ENCODE assay signal across 8 cellular contexts in the genomic region with DNA sequence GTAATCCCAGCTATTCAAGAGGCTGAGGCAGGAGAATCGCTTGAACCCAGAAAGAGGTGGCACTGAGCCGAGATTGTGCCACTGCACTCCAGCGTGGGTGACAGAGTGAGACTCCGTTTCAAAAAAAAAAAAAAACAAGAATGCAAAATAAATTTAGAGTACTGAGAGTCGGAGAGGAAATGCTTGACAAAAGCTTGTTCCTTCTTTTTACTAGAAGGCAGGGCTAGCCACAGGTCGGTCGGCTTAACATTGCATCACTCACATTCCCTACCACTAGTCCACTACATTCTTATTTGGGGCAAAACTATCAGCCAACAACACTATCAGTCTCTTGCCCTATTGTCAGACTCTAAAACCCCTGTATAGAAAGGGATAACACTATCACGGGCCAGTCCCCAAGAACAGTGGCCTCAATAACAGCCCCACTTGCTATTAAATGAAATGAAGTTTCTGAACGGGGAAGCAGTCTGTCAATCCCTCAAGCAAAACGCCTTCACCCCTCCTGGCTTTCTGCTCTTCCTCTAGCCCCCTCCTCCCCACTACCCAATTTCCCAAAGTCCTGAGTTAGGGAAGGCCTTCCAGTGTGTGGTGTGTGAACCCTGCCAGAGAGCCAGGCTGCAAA. TPM values are rescaled to one million over a fixed set of nuclear protein-coding genes. Genes with fewer than 3 reads are reported as not detected.
A peak's percentile ranks its signal among the peaks of the same experiment; 100 is the strongest.
DNase-seq lines count a peak whose midpoint lies in the region; ATAC-seq and TF ChIP-seq lines count a peak whose summit lies in the region.

No MANE protein-coding gene starts in this region.

- H3K27me3 ChIP-seq in CD4-positive, CD25-positive, alpha-beta regulatory T cell (ENCODE audit: control insufficient read depth, insufficient read depth, low read length) = no peaks in the 10 kb centered on the region
- H3K27me3 ChIP-seq in suprapubic skin = no peaks in the 10 kb centered on the region

- H3K27ac ChIP-seq in CD4-positive, CD25-positive, alpha-beta regulatory T cell (ENCODE audit: insufficient read depth, low read length, poor library complexity, severe bottlenecking) = peak overlapping the region; percentile 97
- H3K27ac ChIP-seq in suprapubic skin = peak overlapping the region; percentile 97

- H3K4me1 ChIP-seq in CD4-positive, CD25-positive, alpha-beta regulatory T cell (ENCODE audit: control insufficient read depth, insufficient read depth, low read length, poor library complexity, severe bottlenecking) = peaks cover 44% of the 10 kb centered on the region
- H3K4me1 ChIP-seq in suprapubic skin = peaks cover 42% of the 10 kb centered on the region

- no peak for TF ChIP-seq POLR2A in suprapubic skin (IDR thresholded peaks at IDR 0.05)

- peak overlapping the region; percentile 99 for H3K27ac Mint-ChIP-seq in CD4-positive, CD25-positive, alpha-beta regulatory T cell

- peaks cover 5% of the 10 kb centered on the region for H3K36me3 Mint-ChIP-seq in CD4-positive, CD25-positive, alpha-beta regulatory T cell

- TF ChIP-seq CTCF in astrocyte of the cerebellum (IDR thresholded peaks at IDR 0.05; ENCODE audit: low read depth, low read length, missing control alignments) (no peak), suprapubic skin (IDR thresholded peaks at IDR 0.05) (no peak)

- 4% methylated on average over 10 of the region's 10 CpGs for WGBS in suprapubic skin

- H3K27me3 Mint-ChIP-seq in CD4-positive, CD25-positive, alpha-beta regulatory T cell = peaks cover 4% of the 10 kb centered on the region

- H3K36me3 ChIP-seq in CD4-positive, CD25-positive, alpha-beta regulatory T cell (ENCODE audit: control insufficient read depth, insufficient read depth, low read length) = peaks cover 8% of the 10 kb centered on the region
- peaks cover 5% of the 10 kb centered on the region for H3K36me3 ChIP-seq in suprapubic skin

- DNase-seq in CD4-positive, CD25-positive, alpha-beta regulatory T cell = peak in 1 of 3 donors; percentile 26
- DNase-seq in LHCN-M2 (ENCODE audit: low read depth) (peak; percentile 45), astrocyte of the cerebellum (ENCODE audit: low read depth) (no peak), kidney glomerular epithelial cell (lab: John Stamatoyannopoulos, UW) (peak; percentile 25), suprapubic skin (ENCODE audit: low spot score in 2 of 2) (no peak), foreskin melanocyte (no peak)

- H3K4me1 Mint-ChIP-seq in CD4-positive, CD25-positive, alpha-beta regulatory T cell = peaks cover 17 to 68% (median 45%) of the 10 kb centered on the region in 4 donors

- no peaks in the 10 kb centered on the region for H3K9me3 Mint-ChIP-seq in CD4-positive, CD25-positive, alpha-beta regulatory T cell

- H3K4me3 ChIP-seq in CD4-positive, CD25-positive, alpha-beta regulatory T cell (ENCODE audit: low read depth, low read length) = peak overlapping the region; percentile 85
- H3K4me3 ChIP-seq in astrocyte of the cerebellum (ENCODE audit: low read depth, low read length) (peak overlapping the region; percentile 64), suprapubic skin (peak overlapping the region; percentile 85)

- H3K4me3 Mint-ChIP-seq in CD4-positive, CD25-positive, alpha-beta regulatory T cell = peak overlapping the region; percentile 91 to 99 (median 98)

- in situ Hi-C loops in astrocyte of the cerebellum (cut with HindIII; ENCODE audit: low sequenced_read_pairs) = loop anchor here (5.0 kb wide), 1 partner anchor 93 kb away; a partner anchor contains a TSS

- no peak for ATAC-seq in CD4-positive, CD25-positive, alpha-beta regulatory T cell (ENCODE audit: low read depth in 2 of 2)
- ATAC-seq in HG02798 (IDR thresholded peaks at IDR 0.05; ENCODE audit: poor library complexity, unreplicated experiment) = no peak
- ATAC-seq in HG03469 (IDR thresholded peaks at IDR 0.05; ENCODE audit: unreplicated experiment) = no peak

- no peak for TF ChIP-seq EP300 in suprapubic skin (IDR thresholded peaks at IDR 0.05)

- no peaks in the 10 kb centered on the region for H3K9me3 ChIP-seq in CD4-positive, CD25-positive, alpha-beta regulatory T cell (ENCODE audit: control insufficient read depth in 2 of 2, low read length in 2 of 2)
- H3K9me3 ChIP-seq in suprapubic skin = no peaks in the 10 kb centered on the region

RNA-seq across cellular contexts. Expression of a gene that starts 1.0 kb away (rescaled TPM):
- total RNA-seq in CD4-positive, CD25-positive, alpha-beta regulatory T cell = 33.7 TPM
- polyA plus RNA-seq in CD4-positive, CD25-positive, alpha-beta regulatory T cell = 10 to 100 TPM; 39.2 to 45.8 (median 45.1) TPM
- total RNA-seq in LHCN-M2 (2014; rRNA removed) (50.3 and 52.8 TPM in 2 replicates), suprapubic skin (10 to 100 TPM; 28.4 to 60.6 (median 35.8) TPM)
- 34.0 TPM for polyA plus RNA-seq in LHCN-M2 (2012)

RNA-seq across cellular contexts. Expression of a gene that starts 3.4 kb away (rescaled TPM):
- 16.9 TPM for total RNA-seq in CD4-positive, CD25-positive, alpha-beta regulatory T cell
- polyA plus RNA-seq in CD4-positive, CD25-positive, alpha-beta regulatory T cell = 1 to 10 TPM; 4.1 to 6.8 (median 5.0) TPM
- total RNA-seq in LHCN-M2 (2014; rRNA removed) (47.1 and 57.1 TPM in 2 replicates), suprapubic skin (10 to 100 TPM; 13.3 to 23.7 (median 20.1) TPM)
- polyA plus RNA-seq in LHCN-M2 (2012) = 53.7 TPM

RNA-seq across cellular contexts. Expression of a gene that starts 9.1 kb away (rescaled TPM):
- 2.0 TPM for total RNA-seq in CD4-positive, CD25-positive, alpha-beta regulatory T cell
- not detected for polyA plus RNA-seq in CD4-positive, CD25-positive, alpha-beta regulatory T cell
- total RNA-seq in LHCN-M2 (2014; rRNA removed) (not detected in 2 replicates), suprapubic skin (1 to 10 TPM in 2 of 4 donors, not detected in 2; 1.3 to 2.4 TPM)
- polyA plus RNA-seq in LHCN-M2 (2012) = not detected

RNA-seq across cellular contexts. Expression of a gene that starts 31.4 kb away (rescaled TPM):
- total RNA-seq in CD4-positive, CD25-positive, alpha-beta regulatory T cell = 153 TPM
- polyA plus RNA-seq in CD4-positive, CD25-positive, alpha-beta regulatory T cell = 10 to 100 TPM; 46.3 to 64.1 (median 54.1) TPM
- total RNA-seq in LHCN-M2 (2014; rRNA removed) = 41.6 and 60.4 TPM in 2 replicates
- 40.9 TPM for polyA plus RNA-seq in LHCN-M2 (2012)
- total RNA-seq in suprapubic skin = 100 to 1,000 TPM in 2 of 4 donors, 10 to 100 TPM in 2; 53.6 to 137 (median 85.9) TPM

RNA-seq across cellular contexts. Expression of a gene that starts 37.5 kb away (rescaled TPM):
- 40.1 TPM for total RNA-seq in CD4-positive, CD25-positive, alpha-beta regulatory T cell
- 1 to 10 TPM; 5.0 to 7.5 (median 6.4) TPM for polyA plus RNA-seq in CD4-positive, CD25-positive, alpha-beta regulatory T cell
- total RNA-seq in LHCN-M2 (2014; rRNA removed) (32.6 and 36.9 TPM in 2 replicates), suprapubic skin (10 to 100 TPM; 20.3 to 33.6 (median 24.6) TPM)
- 57.1 TPM for polyA plus RNA-seq in LHCN-M2 (2012)

Comparison
In these comparisons a context has a peak if more than half of its experiments do, and no peak if none do; other contexts are left out.
1. DNase-seq: peak in LHCN-M2 (single experiment) and kidney glomerular epithelial cell (single experiment); none in astrocyte of the cerebellum (single experiment), suprapubic skin (0 of 2) and foreskin melanocyte (single experiment).
2. Peak in every context shown above with its lines, with median percentiles within 50 percentile points of each other: H3K4me3 ChIP-seq.